ENCODE assay signal across 9 cellular contexts in the genomic region with DNA sequence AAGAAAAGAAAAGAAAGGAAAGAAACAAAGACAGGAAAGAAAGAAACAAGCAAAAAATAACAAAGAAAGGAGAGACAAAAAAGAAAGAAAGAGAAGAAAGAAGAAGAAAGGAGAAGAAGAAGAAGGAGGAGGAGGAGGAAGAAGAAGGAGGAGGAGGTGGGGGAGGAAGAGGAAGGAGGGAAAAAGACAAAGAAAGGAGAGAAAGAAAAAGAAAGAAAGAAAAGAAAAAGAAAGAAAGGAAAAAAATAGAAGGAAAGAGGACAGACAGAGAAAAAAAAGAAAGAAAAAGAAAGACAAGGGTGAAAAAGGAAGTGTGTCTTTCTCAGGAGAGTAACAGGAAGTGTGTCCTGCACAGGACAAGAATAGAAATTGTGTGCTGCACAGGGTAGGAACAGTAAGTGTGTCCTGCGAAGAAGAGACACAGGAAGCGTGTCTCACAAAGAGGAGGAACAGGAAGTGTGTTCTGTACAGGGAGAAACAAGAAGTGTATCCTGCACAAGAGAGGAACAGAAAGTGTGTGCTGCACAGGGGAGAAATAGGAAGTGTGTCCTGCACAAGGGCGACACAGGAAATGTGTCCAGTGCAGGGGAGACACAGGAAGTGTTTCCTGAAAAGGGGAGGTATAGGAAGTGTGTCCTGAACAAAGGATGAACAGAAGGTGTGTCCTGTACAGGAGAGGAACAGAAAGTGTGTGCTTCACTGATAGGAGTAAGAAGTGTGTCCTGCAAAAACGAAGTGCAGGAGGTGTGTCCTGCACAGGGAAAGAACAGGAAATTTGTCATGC.
A peak's percentile ranks its signal among the peaks of the same experiment; 100 is the strongest.
DNase-seq lines count a peak whose midpoint lies in the region; ATAC-seq, FAIRE-seq and TF ChIP-seq lines count a peak whose summit lies in the region.
"Had no signal": no experiment of that assay in that cellular context is flagged by ENCODE, and none has a peak within 500 bp of the region (broad histone marks: within the 10 kb centered on the region; RNA-seq: fewer than 3 reads in every experiment).

No MANE protein-coding gene starts in this region.

- WGBS in HepG2 (ENCODE audit: low lambda C conversion rate) = 47% methylated on average over 4 of the region's 4 CpGs
- 52% methylated on average over 4 of the region's 4 CpGs for WGBS in right lobe of liver (ENCODE audit: insufficient coverage, low coverage, low lambda C conversion rate, missing lambda C conversion rate)
- WGBS in esophagus muscularis mucosa = 63% methylated on average over 4 of the region's 4 CpGs
- WGBS in testis, 2 donors = 80 to 81% methylated on average over 4 of the region's 4 CpGs

- peaks cover 12% of the 10 kb centered on the region for H3K9me3 ChIP-seq in HepG2 (ENCODE audit: low read length)
- H3K9me3 ChIP-seq in right lobe of liver = no peaks in the 10 kb centered on the region
- no peaks in the 10 kb centered on the region for H3K9me3 ChIP-seq in MM.1S (replicated peaks; ENCODE audit: insufficient read depth, low read length)
- H3K9me3 ChIP-seq in esophagus muscularis mucosa = no peaks in the 10 kb centered on the region
- no peaks in the 10 kb centered on the region for H3K9me3 ChIP-seq in testis

- DNase-seq in HepG2 (ENCODE audit: low spot score) (no peak), right lobe of liver (no peak), MM.1S (peak; percentile 24), esophagus muscularis mucosa (ENCODE audit: extremely low spot score) (no peak), testis (no peak)
- DNase-seq in activated T-cell treated with anti-CD3 and anti-CD28 coated beads, Interleukin-2, amount 50 U/mL, for 48 hours = peak; percentile 17 to 29
- DNase-seq: occipital lobe had no signal

- no peaks in the 10 kb centered on the region for H4K20me1 ChIP-seq in HepG2 (ENCODE audit: insufficient read depth, low read length)
- no peaks in the 10 kb centered on the region for H4K20me1 ChIP-seq in MM.1S (ENCODE audit: insufficient read depth, low read length)

- ATAC-seq in HepG2 (no peak), right lobe of liver (no peak), GM18868 (IDR thresholded peaks at IDR 0.05; ENCODE audit: unreplicated experiment) (no peak), HG02970 (IDR thresholded peaks at IDR 0.05; ENCODE audit: low FRiP score, unreplicated experiment) (no peak)

- no peak overlapping the region for H2AFZ ChIP-seq in HepG2 (ENCODE audit: low read length)
- H2AFZ ChIP-seq in MM.1S (ENCODE audit: low read length) = peak overlapping the region; percentile 84

- CTCF ChIA-PET in HepG2 (lab: Yijun Ruan, JAX; ENCODE audit: low intra/inter-chr PET ratio, low total read pairs) = no interaction called here

- no TSS peak for BruUV-seq in HepG2 (replicated peaks; lab: Mats Ljungman, UMichigan)

- no peak for TF ChIP-seq CTCF in HepG2 (CRISPR knock-in tag; IDR thresholded peaks at IDR 0.05)
- no peak for TF ChIP-seq CTCF in right lobe of liver (IDR thresholded peaks at IDR 0.05)
- TF ChIP-seq CTCF in MM.1S (IDR thresholded peaks at IDR 0.05; ENCODE audit: low read length) = no peak
- no peak for TF ChIP-seq CTCF in esophagus muscularis mucosa (IDR thresholded peaks at IDR 0.05)
- no peak for TF ChIP-seq CTCF in testis (IDR thresholded peaks at IDR 0.05)

- no peaks in the 10 kb centered on the region for H3K9me2 ChIP-seq in MM.1S (replicated peaks; ENCODE audit: insufficient read depth, low read length)

- TF ChIP-seq RAD21 in HepG2 (CRISPR knock-in tag; IDR thresholded peaks at IDR 0.05) = no peak

- intact Hi-C loops in HepG2 (cut with micrococcal nuclease; ENCODE audit: unreplicated experiment) (no loop called here), right lobe of liver (cut with DNase I) (no loop called here), esophagus muscularis mucosa (cut with DNase I) (no loop called here), testis (cut with DNase I; ENCODE audit: low total_unique reads) (no loop called here)

- no peak for TF ChIP-seq EP300 in HepG2 (IDR thresholded peaks at IDR 0.05; ENCODE audit: low read depth in 2 of 2, low read length in 2 of 2)
- no peak for TF ChIP-seq EP300 in HepG2 (CRISPR knock-in tag; IDR thresholded peaks at IDR 0.05; ENCODE audit: borderline replicate concordance)
- TF ChIP-seq EP300 in esophagus muscularis mucosa (IDR thresholded peaks at IDR 0.05) = no peak

- H3K4me1 ChIP-seq in HepG2 (ENCODE audit: insufficient read depth, low read length) = no peaks in the 10 kb centered on the region
- H3K4me1 ChIP-seq in right lobe of liver = no peaks in the 10 kb centered on the region
- peaks cover 10% of the 10 kb centered on the region; the same call in 1 of the 2 replicates for H3K4me1 ChIP-seq in MM.1S (ENCODE audit: low read length)
- H3K4me1 ChIP-seq in esophagus muscularis mucosa = no peaks in the 10 kb centered on the region
- H3K4me1 ChIP-seq in testis = no peaks in the 10 kb centered on the region

- H3K4me2 ChIP-seq in HepG2 (ENCODE audit: low read depth, low read length) = no peak overlapping the region
- H3K4me2 ChIP-seq in MM.1S (ENCODE audit: low read depth, low read length) = peak overlapping the region; percentile 49

- H3K79me2 ChIP-seq in HepG2 (ENCODE audit: insufficient read depth, low read length) (no peaks in the 10 kb centered on the region), MM.1S (ENCODE audit: low read length) (no peaks in the 10 kb centered on the region)

- H3K36me3 ChIP-seq in HepG2 (replicated peaks in 1 of 2; ENCODE audit: control insufficient read depth in 1 of 2, insufficient read depth in 2 of 2, low read length in 2 of 2) (no peaks in the 10 kb centered on the region), right lobe of liver (no peaks in the 10 kb centered on the region), MM.1S (replicated peaks; ENCODE audit: insufficient read depth, low read length) (no peaks in the 10 kb centered on the region), esophagus muscularis mucosa (no peaks in the 10 kb centered on the region), testis (ENCODE audit: low read depth, missing control alignments) (no peaks in the 10 kb centered on the region)

- H3K4me3 ChIP-seq in HepG2 (replicated peaks in 1 of 3; ENCODE audit: insufficient read depth in 1 of 3, low read depth in 2 of 3, low read length in 3 of 3) (no peak overlapping the region), right lobe of liver (no peak overlapping the region), MM.1S (ENCODE audit: low read length) (peak overlapping the region; percentile 44; the same call in 1 of the 2 replicates), esophagus muscularis mucosa (no peak overlapping the region), testis (no peak overlapping the region)

- no peak overlapping the region for H3K9ac ChIP-seq in HepG2 (ENCODE audit: insufficient read depth, low read depth, low read length)
- no peak overlapping the region for H3K9ac ChIP-seq in MM.1S (ENCODE audit: low read length)

- FAIRE-seq in HepG2 (lab: Jason Lieb, UNC) = no peak

- TF ChIP-seq POLR2A in HepG2 (IDR thresholded peaks at IDR 0.05; ENCODE audit: insufficient read depth in 1 of 2, low read depth in 2 of 2, low read length in 2 of 2) (no peak), right lobe of liver (IDR thresholded peaks at IDR 0.05) (no peak), esophagus muscularis mucosa (IDR thresholded peaks at IDR 0.05; ENCODE audit: low read depth) (no peak), testis (IDR thresholded peaks at IDR 0.05) (no peak)

- no peaks in the 10 kb centered on the region for H3F3A ChIP-seq in MM.1S (ENCODE audit: insufficient read depth, low read length)

- H3K27me3 ChIP-seq in HepG2 (ENCODE audit: control insufficient read depth in 1 of 2, insufficient read depth in 2 of 2, low read length in 2 of 2) = no peaks in the 10 kb centered on the region; a peak in 1 of 5 replicates
- no peaks in the 10 kb centered on the region for H3K27me3 ChIP-seq in right lobe of liver
- no peaks in the 10 kb centered on the region for H3K27me3 ChIP-seq in MM.1S (replicated peaks; ENCODE audit: insufficient read depth, low read length)
- H3K27me3 ChIP-seq in esophagus muscularis mucosa = no peaks in the 10 kb centered on the region
- H3K27me3 ChIP-seq in testis = no peaks in the 10 kb centered on the region

- H3K27ac ChIP-seq in HepG2 (ENCODE audit: extremely low read length, insufficient read depth, low read length) = no peak overlapping the region
- no peak overlapping the region for H3K27ac ChIP-seq in right lobe of liver
- peak overlapping the region; percentile 37; the same call in 1 of the 2 replicates for H3K27ac ChIP-seq in MM.1S (ENCODE audit: low read length)
- no peak overlapping the region for H3K27ac ChIP-seq in esophagus muscularis mucosa (replicated peaks in 1 of 4)
- H3K27ac ChIP-seq in testis = no peak overlapping the region

- POLR2A ChIA-PET in HepG2 (lab: Yijun Ruan, JAX) = no interaction called here

- in situ Hi-C loops in HepG2 (cut with HindIII; ENCODE audit: extremely low pct_ligation_motif_present, low pct_unique_long_range_greater_than_20kb) = no loop called here

TF ChIP-seq in HepG2, 621 proteins besides CTCF, POLR2A, EP300 and RAD21:
- 0 out of 2 replicates have a peak, but pooled peaks have one; percentile 19 for TF ChIP-seq ZNF512 (CRISPR knock-in tag; IDR thresholded peaks at IDR 0.05)
- no peak for TF ChIP-seq CCDC6 (CRISPR knock-in tag; IDR thresholded peaks at IDR 0.05)
- no peak for TF ChIP-seq ZNF639 (CRISPR knock-in tag; conservative IDR thresholded peaks at IDR 0.05)

Comparison
In these comparisons a context has a peak if more than half of its experiments do, and no peak if none do; other contexts are left out.
1. DNase-seq: peak in MM.1S (single experiment) and activated T-cell treated with anti-CD3 and anti-CD28 coated beads, Interleukin-2, amount 50 U/mL, for 48 hours (2 of 2); none in HepG2 (single experiment), right lobe of liver (0 of 3), esophagus muscularis mucosa (single experiment) and testis (single experiment).